Comparison of ENCODE assay signal across 8 cellular contexts in the genomic region with DNA sequence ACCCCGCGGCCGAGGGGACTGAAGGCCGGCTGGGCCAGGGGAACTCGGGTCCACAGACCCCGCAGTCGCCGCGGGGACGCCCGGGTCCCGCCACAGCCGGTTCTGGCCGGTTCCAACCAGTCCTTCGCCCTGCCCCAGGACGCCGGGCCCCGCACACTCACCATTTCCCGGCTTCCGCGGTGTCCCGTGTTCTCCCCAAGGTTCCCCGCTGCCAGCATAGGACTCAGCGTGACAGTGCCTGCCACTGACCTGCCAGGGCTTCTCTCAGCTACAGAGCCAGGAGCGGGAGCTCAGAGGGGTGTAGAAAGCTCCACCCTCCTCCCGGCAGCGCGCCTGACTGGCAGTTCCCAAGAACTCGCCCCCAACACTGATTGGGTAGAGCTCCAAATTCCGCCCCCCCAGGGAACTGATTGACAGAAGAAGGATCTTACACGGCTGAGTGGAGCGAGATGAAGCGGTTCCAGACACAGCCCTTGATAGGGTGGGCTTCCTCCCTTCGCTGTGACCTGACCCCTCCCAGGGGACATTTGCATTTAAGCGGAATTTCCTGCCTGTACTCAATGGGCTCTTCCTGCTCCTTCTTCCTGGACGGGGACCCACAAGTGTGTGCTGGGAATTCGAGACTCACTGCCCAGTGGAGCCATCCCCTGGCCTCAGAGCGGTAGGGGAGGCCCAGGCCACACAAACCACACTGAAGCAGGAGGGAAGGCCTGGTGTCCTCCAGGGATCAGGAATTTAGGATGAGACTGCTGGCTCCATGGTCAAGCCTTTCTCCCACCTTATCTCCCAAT. TPM values are rescaled to one million over a fixed set of nuclear protein-coding genes. Genes with fewer than 3 reads are reported as not detected.
DNase-seq lines count a peak whose midpoint lies in the region; ATAC-seq, FAIRE-seq and TF ChIP-seq lines count a peak whose summit lies in the region.

Gene ZNF442 (minus strand): TSS at position 312 of the 791 bp plus-strand sequence. CDS start 2,052 bp downstream, outside the sequence.

- peaks cover 5% of the 10 kb centered on the region for H3K27me3 Mint-ChIP-seq in T-helper 2 cell treated with Interferon-gamma antibody and Interleukin-4, amounts not matched to agents 5 μg/mL and 100 μg/mL, for 36 hours (ENCODE audit: low read depth)

- ATAC-seq in right cardiac atrium = peak; percentile 99
- peak; percentile 99 for ATAC-seq in psoas muscle

- peak within 1 kb of the TSS; percentile 65 for H3K27ac Mint-ChIP-seq in T-helper 2 cell treated with Interferon-gamma antibody and Interleukin-4, amounts not matched to agents 5 μg/mL and 100 μg/mL, for 36 hours

- TF ChIP-seq CTCF in ascending aorta (IDR thresholded peaks at IDR 0.05) (peak; percentile 63 to 75 (median 65)), psoas muscle (IDR thresholded peaks at IDR 0.05) (peak; percentile 64)

- WGBS in right cardiac atrium = under 1% methylated on average over 38 of the region's 38 CpGs
- WGBS in psoas muscle, 3 donors = 0% methylated on average over 25 to 38 of the region's 38 CpGs

- peaks cover 10% of the 10 kb centered on the region for H3K4me1 Mint-ChIP-seq in T-helper 2 cell treated with Interferon-gamma antibody and Interleukin-4, amounts not matched to agents 5 μg/mL and 100 μg/mL, for 36 hours (ENCODE audit: low read depth)

- no peak for FAIRE-seq in urothelium cell line (lab: Jason Lieb, UNC)

- peak; percentile 100 for DNase-seq in G401 (ENCODE audit: low spot score)
- DNase-seq in H7 = peak; percentile 96
- peak; percentile 99 for DNase-seq in MG63
- DNase-seq in T-helper 2 cell treated with Interferon-gamma antibody and Interleukin-4, amounts not matched to agents 5 μg/mL and 100 μg/mL, for 36 hours (ENCODE audit: low spot score) = peak; percentile 73
- DNase-seq in ascending aorta (ENCODE audit: low spot score in 2 of 2) = peak; percentile 84 to 98
- DNase-seq in right cardiac atrium = peak; percentile 98 to 99 (median 98)
- peak; percentile 96 to 98 for DNase-seq in psoas muscle
- DNase-seq in urothelium cell line (ENCODE audit: low spot score) = peak; percentile 86

- peaks cover 35% of the 10 kb centered on the region for H3K9me3 Mint-ChIP-seq in T-helper 2 cell treated with Interferon-gamma antibody and Interleukin-4, amounts not matched to agents 5 μg/mL and 100 μg/mL, for 36 hours

- peaks cover 0 to 3% of the 10 kb centered on the region in 2 donors for H3K4me1 ChIP-seq in ascending aorta
- no peaks in the 10 kb centered on the region for H3K4me1 ChIP-seq in right cardiac atrium (ENCODE audit: control insufficient read depth, insufficient read depth, low read length)
- H3K4me1 ChIP-seq in psoas muscle = peaks cover 11% of the 10 kb centered on the region

- no peaks in the 10 kb centered on the region for H3K36me3 ChIP-seq in H7 (replicated peaks; ENCODE audit: control insufficient read depth, insufficient read depth, low read length)
- H3K36me3 ChIP-seq in MG63 = no peaks in the 10 kb centered on the region; the same call in 1 of the 2 replicates
- H3K36me3 ChIP-seq in ascending aorta = no peaks in the 10 kb centered on the region
- H3K36me3 ChIP-seq in psoas muscle (ENCODE audit: insufficient read depth in 1 of 2, low read depth in 1 of 2) = no peaks in the 10 kb centered on the region

- in situ Hi-C loops in G401 (cut with HindIII; ENCODE audit: low sequenced_read_pairs) = no loop called here

- H3K27ac ChIP-seq in ascending aorta (peak within 1 kb of the TSS; percentile 90 to 94), right cardiac atrium (ENCODE audit: low read length) (peak within 1 kb of the TSS; percentile 88), psoas muscle (peak within 1 kb of the TSS; percentile 95)

- peaks cover 4% of the 10 kb centered on the region for H3K36me3 Mint-ChIP-seq in T-helper 2 cell treated with Interferon-gamma antibody and Interleukin-4, amounts not matched to agents 5 μg/mL and 100 μg/mL, for 36 hours (ENCODE audit: low read depth)

- intact Hi-C loops in ascending aorta (cut with DNase I) = loop anchor here (1.0 to 10.0 kb wide), 5 partner anchors 32 to 301 kb away; partner anchors contain the start of genes ZNF563, ZNF799 and ZNF844
- intact Hi-C loops in right cardiac atrium (cut with DNase I) = no loop called here
- intact Hi-C loops in psoas muscle (cut with DNase I) = loop anchor here in 1 of 2 donors (5.0 kb wide), 2 partner anchors 33 to 37 kb away; partner anchors contain the start of genes ZNF563 and ZNF799

- peak within 1 kb of the TSS; percentile 56; the same call in 1 of the 2 replicates for H3K4me3 ChIP-seq in H7 (ENCODE audit: insufficient read depth, low read depth, low read length)
- peak within 1 kb of the TSS; percentile 77 for H3K4me3 ChIP-seq in MG63
- H3K4me3 ChIP-seq in ascending aorta = peak within 1 kb of the TSS; percentile 79 to 91
- H3K4me3 ChIP-seq in right cardiac atrium (ENCODE audit: low read length) = peak within 1 kb of the TSS; percentile 90
- peak within 1 kb of the TSS; percentile 97 for H3K4me3 ChIP-seq in psoas muscle

- no peaks in the 10 kb centered on the region; the same call in 1 of the 2 replicates for H3K27me3 ChIP-seq in H7 (ENCODE audit: control insufficient read depth, insufficient read depth, low read length)
- H3K27me3 ChIP-seq in MG63 = no peaks in the 10 kb centered on the region
- no peaks in the 10 kb centered on the region for H3K27me3 ChIP-seq in ascending aorta
- H3K27me3 ChIP-seq in right cardiac atrium (ENCODE audit: control insufficient read depth, insufficient read depth) = no peaks in the 10 kb centered on the region
- H3K27me3 ChIP-seq in psoas muscle (ENCODE audit: insufficient read depth in 3 of 3, low read length in 2 of 3) = no peaks in the 10 kb centered on the region

- peaks cover 30% of the 10 kb centered on the region for H3K9me3 ChIP-seq in MG63
- H3K9me3 ChIP-seq in ascending aorta = no peaks in the 10 kb centered on the region
- H3K9me3 ChIP-seq in right cardiac atrium (ENCODE audit: control insufficient read depth, low read length) = no peaks in the 10 kb centered on the region
- H3K9me3 ChIP-seq in psoas muscle = no peaks in the 10 kb centered on the region

- H3K4me3 Mint-ChIP-seq in T-helper 2 cell treated with Interferon-gamma antibody and Interleukin-4, amounts not matched to agents 5 μg/mL and 100 μg/mL, for 36 hours = peak within 1 kb of the TSS; percentile 91

RNA-seq across cellular contexts. Expression of gene ZNF442, which starts in this region (rescaled TPM):
- total RNA-seq in G401 (2014; rRNA removed; shearing (Covaris generic)) = 2.5 and 7.7 TPM in 2 replicates
- total RNA-seq in H7 (2014; rRNA removed; shearing (Covaris generic)) = not detected in 2 replicates
- 4.5 and 4.8 TPM in 2 replicates for total RNA-seq in MG63 (2014; rRNA removed; shearing (Covaris generic); ENCODE audit: low replicate concordance)
- total RNA-seq in ascending aorta (0.21 TPM), right cardiac atrium (1 to 10 TPM; 2.7 to 3.7 (median 3.2) TPM), psoas muscle (1 to 10 TPM in 3 of 4 donors, under 1 TPM in 1; 0.66 to 2.2 (median 1.3) TPM)
- polyA plus RNA-seq in right cardiac atrium (0.84 TPM), psoas muscle (under 1 TPM; 0.13 to 0.56 (median 0.27) TPM)

Comparison
In these comparisons a context has a peak if more than half of its experiments do, and no peak if none do; other contexts are left out.
1. Peak in every context shown above with its lines: DNase-seq, ATAC-seq, H3K4me3 ChIP-seq and H3K27ac ChIP-seq.
2. Peak in DNase-seq and H3K4me3 ChIP-seq in H7; RNA of the gene not detected or under 1 TPM.
3. Peak in DNase-seq, H3K4me3 ChIP-seq and H3K27ac ChIP-seq in ascending aorta; RNA of the gene not detected or under 1 TPM.